ENCODE assay signal across 8 cellular contexts in genomic region chr2:147845608-147846002, GRCh38. TPM values are rescaled to one million over a fixed set of nuclear protein-coding genes. Genes with fewer than 3 reads are reported as not detected.
DNase-seq lines count a peak whose midpoint lies in the region; ATAC-seq and TF ChIP-seq lines count a peak whose summit lies in the region.

No MANE protein-coding gene starts in this region.

- peaks cover 33% of the 10 kb centered on the region for H3K27me3 Mint-ChIP-seq in IgD-negative memory B cell

- peak overlapping the region; percentile 83 to 98 (median 92) for H3K4me3 Mint-ChIP-seq in IgD-negative memory B cell

- no peaks in the 10 kb centered on the region for H3K36me3 ChIP-seq in BLaER1 treated with 17β-estradiol and CSF1 and Interleukin-3, amounts not matched to agents 10 nM and 100 nM
- H3K36me3 ChIP-seq in breast epithelium (no peaks in the 10 kb centered on the region), mesodermal cell (ENCODE audit: control insufficient read depth, insufficient read depth, low read length) (no peaks in the 10 kb centered on the region)

- ATAC-seq in GM19463 (IDR thresholded peaks at IDR 0.05; ENCODE audit: unreplicated experiment): no peak

- 0% methylated on average over 2 to 4 of the region's 10 CpGs for WGBS in mesodermal cell (ENCODE audit: insufficient coverage in 2 of 2), 2 experiments

- H3K27ac ChIP-seq in BLaER1 treated with 17β-estradiol and CSF1 and Interleukin-3, amounts not matched to agents 10 nM and 100 nM: peak overlapping the region in 2 of 11 experiments; percentile 85 to 94; a peak in 3 of 22 replicates
- H3K27ac ChIP-seq in breast epithelium (peak overlapping the region; percentile 77 to 96), mesodermal cell (ENCODE audit: low read depth, low read length, severe bottlenecking) (no peak overlapping the region)

- no peaks in the 10 kb centered on the region; a peak in 1 of 22 replicates for H3K9me3 ChIP-seq in BLaER1 treated with 17β-estradiol and CSF1 and Interleukin-3, amounts not matched to agents 10 nM and 100 nM (replicated peaks in 1 of 11)
- no peaks in the 10 kb centered on the region for H3K9me3 ChIP-seq in breast epithelium
- no peaks in the 10 kb centered on the region for H3K9me3 ChIP-seq in mesodermal cell (ENCODE audit: control insufficient read depth, low read length)

- no peak for TF ChIP-seq CTCF in breast epithelium (IDR thresholded peaks at IDR 0.05)

- H3K4me2 ChIP-seq in BLaER1 treated with 17β-estradiol and CSF1 and Interleukin-3, amounts not matched to agents 10 nM and 100 nM: peak overlapping the region; percentile 80 to 97 (median 91)

- DNase-seq in breast epithelium (ENCODE audit: low spot score in 2 of 2) (no peak), NCI-H2081 treated with DMSO at 0.1 percent for 48 hours (lab: John Stamatoyannopoulos, UW) (no peak), cortex of kidney (lab: John Stamatoyannopoulos, UW) (no peak), CD1c-positive myeloid dendritic cell (ENCODE audit: extremely low spot score) (no peak)

- H3K9ac ChIP-seq in BLaER1 treated with 17β-estradiol and CSF1 and Interleukin-3, amounts not matched to agents 10 nM and 100 nM: peak overlapping the region in 10 of 11 experiments; percentile 78 to 93 (median 88); a peak in 15 of 22 replicates

- H3K4me1 ChIP-seq in BLaER1 treated with 17β-estradiol and CSF1 and Interleukin-3, amounts not matched to agents 10 nM and 100 nM: peaks cover 16 to 46% (median 23%) of the 10 kb centered on the region in 10 experiments
- H3K4me1 ChIP-seq in breast epithelium (no peaks in the 10 kb centered on the region), mesodermal cell (ENCODE audit: control insufficient read depth, insufficient read depth, low read length, poor library complexity, severe bottlenecking) (no peaks in the 10 kb centered on the region)

- H3K27ac Mint-ChIP-seq in IgD-negative memory B cell: peak overlapping the region; percentile 23 to 94 (median 90)

- peaks cover 1% of the 10 kb centered on the region for H3K36me3 Mint-ChIP-seq in IgD-negative memory B cell

- no peak for TF ChIP-seq POLR2A in breast epithelium (IDR thresholded peaks at IDR 0.05)

- H3K4me1 Mint-ChIP-seq in IgD-negative memory B cell: peaks cover 8 to 18% (median 12%) of the 10 kb centered on the region in 3 donors

- H3K27me3 ChIP-seq in BLaER1 treated with 17β-estradiol and CSF1 and Interleukin-3, amounts not matched to agents 10 nM and 100 nM: peaks cover 4 to 31% (median 30%) of the 10 kb centered on the region in 11 experiments; a peak in 19 of 22 replicates
- no peaks in the 10 kb centered on the region for H3K27me3 ChIP-seq in breast epithelium

- H4K20me1 ChIP-seq in BLaER1 treated with 17β-estradiol and CSF1 and Interleukin-3, amounts not matched to agents 10 nM and 100 nM: peaks cover 5 to 53% (median 30%) of the 10 kb centered on the region in 11 experiments; a peak in 19 of 22 replicates

- H3K9me3 Mint-ChIP-seq in IgD-negative memory B cell: peaks cover 0 to 5% (median 4%) of the 10 kb centered on the region in 3 donors

- intact Hi-C loops in breast epithelium (cut with DNase I; ENCODE audit: low total_unique reads): no loop called here

- peak overlapping the region; percentile 70 to 89 (median 85) for H3K4me3 ChIP-seq in BLaER1 treated with 17β-estradiol and CSF1 and Interleukin-3, amounts not matched to agents 10 nM and 100 nM
- H3K4me3 ChIP-seq in breast epithelium (peak overlapping the region; percentile 77 to 91 (median 80)), mesodermal cell (ENCODE audit: extremely low read depth, insufficient read depth, low read length, poor library complexity, severe bottlenecking) (peak overlapping the region; percentile 65)

RNA-seq across cellular contexts. Expression of gene ACVR2A, which starts 0.8 kb away (rescaled TPM):
- 0.59 TPM for polyA plus RNA-seq in IgD-negative memory B cell
- total RNA-seq in breast epithelium: 10 to 100 TPM; 14.9 to 39.8 (median 26.5) TPM
- 9.2 TPM for polyA plus RNA-seq in mesodermal cell (2013, experiment 1 of 2)
- polyA plus RNA-seq in mesodermal cell (2013, experiment 2 of 2): 8.9 TPM
